In the genomic region with DNA sequence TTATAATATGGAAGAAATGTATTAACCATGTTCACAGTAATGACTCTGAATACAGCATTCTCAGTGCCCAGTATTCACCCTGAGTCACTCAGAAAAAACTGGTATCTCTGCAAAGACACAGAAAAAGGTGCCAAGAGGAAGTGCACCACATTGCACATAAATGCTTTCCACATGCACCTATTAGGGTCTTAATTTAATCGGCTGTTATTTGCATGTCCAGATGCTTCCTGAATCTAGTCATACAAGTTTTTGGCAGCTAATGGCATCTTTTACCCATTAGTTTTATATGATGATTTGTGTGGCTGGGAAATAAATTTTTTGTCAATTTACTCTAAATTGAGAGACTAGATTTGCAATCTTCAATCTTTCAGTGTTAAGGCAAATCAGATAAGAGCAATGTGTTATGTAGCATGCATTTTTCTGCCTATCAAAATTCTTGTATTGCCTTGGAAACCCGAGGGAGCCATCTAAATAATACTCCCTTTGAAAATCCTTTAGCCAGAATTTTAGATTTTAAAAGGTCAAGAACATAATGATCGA, we compare ENCODE assay signal across 29 cellular contexts. TPM values are rescaled to one million over a fixed set of nuclear protein-coding genes. Genes with fewer than 3 reads are reported as not detected.
"Had no signal": no experiment of that assay in that cellular context is flagged by ENCODE, and none has a peak within 500 bp of the region (broad histone marks: within the 10 kb centered on the region; RNA-seq: fewer than 3 reads in every experiment).

No MANE protein-coding gene starts in this region.

- H3K4me2 ChIP-seq: smooth muscle cell had no signal

- H3K27ac Mint-ChIP-seq: activated T-cell treated with anti-CD3 and anti-CD28 coated beads, Interleukin-2, amount 50 U/mL, for 24 hours; dendritic cell treated with granulocyte-macrophage colony-stimulating factor and Interleukin-4, amounts not matched to agents 40 ng/mL and 50 ng/mL, for 4 days; endodermal cell; mesothelial cell of epicardium; naive thymus-derived CD4-positive, alpha-beta T cell; stimulated activated memory B cell treated with anti-CD40 and anti-IgM and Interleukin-4, amounts not matched to agents 10 μg/mL and 1 μg/mL and 100 μg/mL, for 72 hours; stimulated activated naive CD8-positive, alpha-beta T cell treated with anti-CD3 and anti-CD28 coated beads, Interleukin-15, amount 100 ng/mL, for 72 hours had no signal

- H3K36me3 ChIP-seq: breast epithelium, upper lobe of right lung, WERI-Rb-1 had no signal

- H3K79me2 ChIP-seq: parathyroid adenoma had no signal

- H3K4me1 ChIP-seq: breast epithelium, foreskin keratinocyte, heart right ventricle, parathyroid adenoma, right atrium auricular region, upper lobe of right lung had no signal

- H3K27me3 Mint-ChIP-seq: activated T-cell treated with anti-CD3 and anti-CD28 coated beads, Interleukin-2, amount 50 U/mL, for 24 hours; dendritic cell treated with granulocyte-macrophage colony-stimulating factor and Interleukin-4, amounts not matched to agents 40 ng/mL and 50 ng/mL, for 4 days; naive thymus-derived CD4-positive, alpha-beta T cell; stimulated activated memory B cell treated with anti-CD40 and anti-IgM and Interleukin-4, amounts not matched to agents 10 μg/mL and 1 μg/mL and 100 μg/mL, for 72 hours; stimulated activated naive CD8-positive, alpha-beta T cell treated with anti-CD3 and anti-CD28 coated beads, Interleukin-15, amount 100 ng/mL, for 72 hours had no signal

- DNase-seq: activated CD4-positive, alpha-beta T cell treated with anti-CD3 and anti-CD28 coated beads for 48 hours; activated CD4-positive, alpha-beta T cell treated with anti-CD3 and anti-CD28 coated beads, Interleukin-2, amount 50 U/mL, for 48 hours; activated CD8-positive, alpha-beta memory T cell treated with anti-CD3 and anti-CD28 coated beads, Interleukin-2, amount 50 U/mL, for 48 hours; activated gamma-delta T cell; activated naive CD4-positive, alpha-beta T cell treated with anti-CD3 and anti-CD28 coated beads, Interleukin-2, amount 50 U/mL, for 16 hours; activated T-cell treated with anti-CD3 and anti-CD28 coated beads, Interleukin-2, amount 50 U/mL, for 24 hours; amygdala; central memory CD4-positive, alpha-beta T cell; endodermal cell; foreskin keratinocyte; heart right ventricle; naive thymus-derived CD4-positive, alpha-beta T cell; nucleus accumbens; stimulated activated CD4-positive, alpha-beta T cell treated with anti-CD3 and anti-CD28 coated beads, Interleukin-1b, Interleukin-23, amount 100 ng/mL, for 48 hours; stimulated activated CD4-positive, alpha-beta T cell treated with anti-CD3 and anti-CD28 coated beads, Interleukin-4, amount 100 ng/mL, for 4 hours; stimulated activated CD8-positive, alpha-beta memory T cell treated with anti-CD3 and anti-CD28 coated beads, Interleukin-4, amount 100 ng/mL, for 48 hours; stimulated activated naive CD8-positive, alpha-beta T cell treated with anti-CD3 and anti-CD28 coated beads, Interleukin-15, amount 100 ng/mL, for 72 hours; substantia nigra; T-helper 9 cell; upper lobe of right lung; WERI-Rb-1 had no signal

- H3K27me3 ChIP-seq: breast epithelium, foreskin keratinocyte, heart right ventricle, right atrium auricular region, upper lobe of right lung had no signal

- H2AFZ ChIP-seq: parathyroid adenoma had no signal

- H3K4me1 Mint-ChIP-seq: endodermal cell; mesothelial cell of epicardium; naive thymus-derived CD4-positive, alpha-beta T cell; neural crest cell; stimulated activated memory B cell treated with anti-CD40 and anti-IgM and Interleukin-4, amounts not matched to agents 10 μg/mL and 1 μg/mL and 100 μg/mL, for 72 hours; stimulated activated naive CD8-positive, alpha-beta T cell treated with anti-CD3 and anti-CD28 coated beads, Interleukin-15, amount 100 ng/mL, for 72 hours had no signal

- H3K4me3 ChIP-seq: breast epithelium, heart right ventricle, right atrium auricular region, smooth muscle cell, upper lobe of right lung had no signal

- H3K9ac ChIP-seq: parathyroid adenoma had no signal

- H3K27ac ChIP-seq: breast epithelium, foreskin keratinocyte, heart right ventricle, parathyroid adenoma, right atrium auricular region, upper lobe of right lung, WERI-Rb-1 had no signal

- H3K4me3 Mint-ChIP-seq: activated T-cell treated with anti-CD3 and anti-CD28 coated beads, Interleukin-2, amount 50 U/mL, for 24 hours; dendritic cell treated with granulocyte-macrophage colony-stimulating factor and Interleukin-4, amounts not matched to agents 40 ng/mL and 50 ng/mL, for 4 days; endodermal cell; mesothelial cell of epicardium; naive thymus-derived CD4-positive, alpha-beta T cell; neural crest cell; stimulated activated memory B cell treated with anti-CD40 and anti-IgM and Interleukin-4, amounts not matched to agents 10 μg/mL and 1 μg/mL and 100 μg/mL, for 72 hours; stimulated activated naive CD8-positive, alpha-beta T cell treated with anti-CD3 and anti-CD28 coated beads, Interleukin-15, amount 100 ng/mL, for 72 hours had no signal

RNA-seq across cellular contexts. Expression of a gene that starts 58.2 kb away (rescaled TPM):
- total RNA-seq: smooth muscle cell had no signal
